ENCODE assay signal across 21 cellular contexts in genomic region chr5:79287907-79288306, GRCh38.
"Had no signal": no experiment of that assay in that cellular context is flagged by ENCODE, and none has a peak within 500 bp of the region (broad histone marks: within the 10 kb centered on the region; RNA-seq: fewer than 3 reads in every experiment).

No MANE protein-coding gene starts in this region.

- DNase-seq: dorsolateral prefrontal cortex; effector CD8-positive, alpha-beta T cell; heart left ventricle; hippocampal formation; left colon; left ventricle myocardium superior; mesendoderm; naive B cell; nephron progenitor cell; psoas muscle; retina; right lobe of liver; stimulated activated CD4-positive, alpha-beta T cell treated with anti-CD3 and anti-CD28 coated beads, Interleukin-4, amount 100 ng/mL, for 1 hour; stimulated activated CD8-positive, alpha-beta memory T cell treated with anti-CD3 and anti-CD28 coated beads, Interleukin-4, amount 100 ng/mL, for 48 hours; testis; upper lobe of right lung had no signal

- H3K9me3 Mint-ChIP-seq: naive B cell; nephron progenitor cell; stimulated activated effector memory CD8-positive, alpha-beta T cell treated with anti-CD3 and anti-CD28 coated beads, Interleukin-12 subunit alpha, Interleukin-12 subunit beta, amount 100 ng/mL, for 72 hours; stimulated activated naive CD8-positive, alpha-beta T cell treated with anti-CD3 and anti-CD28 coated beads, Interleukin-15, Interleukin-2, amounts not matched to agents 100 ng/mL and 50 ng/mL, for 24 hours had no signal

- FAIRE-seq: endometrium, frontal cortex had no signal

- H3K27ac Mint-ChIP-seq: nephron progenitor cell; stimulated activated effector memory CD8-positive, alpha-beta T cell treated with anti-CD3 and anti-CD28 coated beads, Interleukin-12 subunit alpha, Interleukin-12 subunit beta, amount 100 ng/mL, for 72 hours; stimulated activated naive CD8-positive, alpha-beta T cell treated with anti-CD3 and anti-CD28 coated beads, Interleukin-15, Interleukin-2, amounts not matched to agents 100 ng/mL and 50 ng/mL, for 24 hours had no signal

- ATAC-seq: esophagus mucosa; heart left ventricle; left colon; left ventricle myocardium superior; psoas muscle; right lobe of liver; stimulated activated effector memory CD8-positive, alpha-beta T cell treated with anti-CD3 and anti-CD28 coated beads, Interleukin-12 subunit alpha, Interleukin-12 subunit beta, amount 100 ng/mL, for 72 hours; upper lobe of right lung had no signal

- H3K4me3 Mint-ChIP-seq: naive B cell; nephron progenitor cell; stimulated activated effector memory CD8-positive, alpha-beta T cell treated with anti-CD3 and anti-CD28 coated beads, Interleukin-12 subunit alpha, Interleukin-12 subunit beta, amount 100 ng/mL, for 72 hours; stimulated activated naive CD8-positive, alpha-beta T cell treated with anti-CD3 and anti-CD28 coated beads, Interleukin-15, Interleukin-2, amounts not matched to agents 100 ng/mL and 50 ng/mL, for 24 hours had no signal

- H3K4me1 Mint-ChIP-seq: nephron progenitor cell had no signal

- H3K27me3 Mint-ChIP-seq: naive B cell; stimulated activated naive CD8-positive, alpha-beta T cell treated with anti-CD3 and anti-CD28 coated beads, Interleukin-15, Interleukin-2, amounts not matched to agents 100 ng/mL and 50 ng/mL, for 24 hours had no signal
